Comparison of ENCODE assay signal across 13 cellular contexts in genomic region chr11:44593194-44593593, GRCh38. TPM values are rescaled to one million over a fixed set of nuclear protein-coding genes. Genes with fewer than 3 reads are reported as not detected.
DNase-seq lines count a peak whose midpoint lies in the region; ATAC-seq, FAIRE-seq and TF ChIP-seq lines count a peak whose summit lies in the region.
"Had no signal": no experiment of that assay in that cellular context is flagged by ENCODE, and none has a peak within 500 bp of the region (broad histone marks: within the 10 kb centered on the region; RNA-seq: fewer than 3 reads in every experiment).

No MANE protein-coding gene starts in this region.

- peak overlapping the region; percentile 69 for H3K27ac Mint-ChIP-seq in stimulated activated naive CD8-positive, alpha-beta T cell treated with anti-CD3 and anti-CD28 coated beads, Interleukin-15, Interleukin-2, amounts not matched to agents 100 ng/mL and 50 ng/mL, for 24 hours
- peak overlapping the region in 1 of 2 donors; percentile 87 for H3K27ac Mint-ChIP-seq in stimulated activated naive CD8-positive, alpha-beta T cell treated with anti-CD3 and anti-CD28 coated beads, Interleukin-15, amount 100 ng/mL, for 72 hours

- H4K20me1 ChIP-seq in PC-3 (ENCODE audit: low read length), result no peaks in the 10 kb centered on the region

- H3K4me3 ChIP-seq in esophagus squamous epithelium, result no peak overlapping the region
- H3K4me3 ChIP-seq in prostate gland, result no peak overlapping the region
- H3K4me3 ChIP-seq in PC-3 (ENCODE audit: low read length), result no peak overlapping the region

- peaks cover 15 to 84% (median 58%) of the 10 kb centered on the region in 3 donors for H3K4me1 ChIP-seq in esophagus squamous epithelium
- peaks cover 3% of the 10 kb centered on the region for H3K4me1 ChIP-seq in prostate gland (replicated peaks)
- no peaks in the 10 kb centered on the region for H3K4me1 ChIP-seq in PC-3 (ENCODE audit: insufficient read depth, low read length)
- H3K4me1 ChIP-seq: BE2C had no signal

- H3K36me3 ChIP-seq in esophagus squamous epithelium (peaks cover 0 to 78% (median 8%) of the 10 kb centered on the region in 3 donors), prostate gland (no peaks in the 10 kb centered on the region), PC-3 (ENCODE audit: low read depth, low read length) (no peaks in the 10 kb centered on the region)
- H3K36me3 ChIP-seq: BE2C had no signal

- DNase-seq in stimulated activated naive CD8-positive, alpha-beta T cell treated with anti-CD3 and anti-CD28 coated beads, Interleukin-15, amount 100 ng/mL, for 72 hours, result no peak
- DNase-seq in esophagus squamous epithelium (lab: John Stamatoyannopoulos, UW) (no peak), pons (ENCODE audit: low spot score) (peak; percentile 86), NCI-H1092 (lab: John Stamatoyannopoulos, UW) (no peak), prostate gland (ENCODE audit: low spot score) (no peak), HTR-8/SVneo (ENCODE audit: insufficient read length, low spot score) (no peak), PC-3 (no peak)
- DNase-seq: BE2C; NCI-H226; SIG-M5; stimulated activated CD4-positive, alpha-beta T cell treated with anti-CD3 and anti-CD28 coated beads, Interleukin-4, amount 100 ng/mL, for 1 hour had no signal

- WGBS in esophagus squamous epithelium, 2 donors, result 39 to 49% methylated on average over 3 to 7 of the region's 8 CpGs
- 58% methylated on average over 8 of the region's 8 CpGs for WGBS in prostate gland

- no peak overlapping the region for H3K4me3 Mint-ChIP-seq in stimulated activated naive CD8-positive, alpha-beta T cell treated with anti-CD3 and anti-CD28 coated beads, Interleukin-15, Interleukin-2, amounts not matched to agents 100 ng/mL and 50 ng/mL, for 24 hours
- H3K4me3 Mint-ChIP-seq in stimulated activated naive CD8-positive, alpha-beta T cell treated with anti-CD3 and anti-CD28 coated beads, Interleukin-15, amount 100 ng/mL, for 72 hours, result no peak overlapping the region

- H3K9me2 ChIP-seq in PC-3 (replicated peaks; ENCODE audit: low read length), result no peaks in the 10 kb centered on the region

- ATAC-seq in stimulated activated naive CD8-positive, alpha-beta T cell treated with anti-CD3 and anti-CD28 coated beads, Interleukin-15, amount 100 ng/mL, for 72 hours, result no peak
- ATAC-seq in PC-3, result no peak
- ATAC-seq: HepG2 had no signal

- H3K79me2 ChIP-seq in PC-3 (ENCODE audit: low read length), result no peaks in the 10 kb centered on the region

- H3K36me3 Mint-ChIP-seq in stimulated activated naive CD8-positive, alpha-beta T cell treated with anti-CD3 and anti-CD28 coated beads, Interleukin-15, Interleukin-2, amounts not matched to agents 100 ng/mL and 50 ng/mL, for 24 hours (ENCODE audit: low read depth), result peaks cover 78% of the 10 kb centered on the region

- intact Hi-C loops in esophagus squamous epithelium (cut with DNase I) (no loop called here), prostate gland (cut with DNase I) (loop anchor here (2.0 kb wide), 1 partner anchor 28 kb away; the partner anchor contains the start of gene CD82), PC-3 (cut with micrococcal nuclease) (no loop called here)

- no peaks in the 10 kb centered on the region for H3K27me3 Mint-ChIP-seq in stimulated activated naive CD8-positive, alpha-beta T cell treated with anti-CD3 and anti-CD28 coated beads, Interleukin-15, Interleukin-2, amounts not matched to agents 100 ng/mL and 50 ng/mL, for 24 hours
- H3K27me3 Mint-ChIP-seq in stimulated activated naive CD8-positive, alpha-beta T cell treated with anti-CD3 and anti-CD28 coated beads, Interleukin-15, amount 100 ng/mL, for 72 hours, result no peaks in the 10 kb centered on the region

- CTCF ChIA-PET in PC-3 (lab: Charles Lee), result no interaction called here

- TF ChIP-seq CTCF in esophagus squamous epithelium (IDR thresholded peaks at IDR 0.05) (no peak), prostate gland (IDR thresholded peaks at IDR 0.05) (no peak), PC-3 (conservative IDR thresholded peaks at IDR 0.05; ENCODE audit: low read depth, low read length) (no peak)

- H3K27me3 ChIP-seq in esophagus squamous epithelium (no peaks in the 10 kb centered on the region), prostate gland (replicated peaks; ENCODE audit: insufficient read depth) (no peaks in the 10 kb centered on the region), PC-3 (ENCODE audit: low read length) (no peaks in the 10 kb centered on the region)
- H3K27me3 ChIP-seq: BE2C had no signal

- no peaks in the 10 kb centered on the region for H3F3A ChIP-seq in PC-3 (ENCODE audit: low read length, unreplicated experiment)

- FAIRE-seq in HTR-8/SVneo (lab: Jason Lieb, UNC), result no peak
- FAIRE-seq: HepG2 had no signal

- no peaks in the 10 kb centered on the region for H3K9me3 Mint-ChIP-seq in stimulated activated naive CD8-positive, alpha-beta T cell treated with anti-CD3 and anti-CD28 coated beads, Interleukin-15, Interleukin-2, amounts not matched to agents 100 ng/mL and 50 ng/mL, for 24 hours
- no peaks in the 10 kb centered on the region for H3K9me3 Mint-ChIP-seq in stimulated activated naive CD8-positive, alpha-beta T cell treated with anti-CD3 and anti-CD28 coated beads, Interleukin-15, amount 100 ng/mL, for 72 hours

- peaks cover 79% of the 10 kb centered on the region for H3K4me1 Mint-ChIP-seq in stimulated activated naive CD8-positive, alpha-beta T cell treated with anti-CD3 and anti-CD28 coated beads, Interleukin-15, Interleukin-2, amounts not matched to agents 100 ng/mL and 50 ng/mL, for 24 hours (ENCODE audit: low read depth)
- H3K4me1 Mint-ChIP-seq in stimulated activated naive CD8-positive, alpha-beta T cell treated with anti-CD3 and anti-CD28 coated beads, Interleukin-15, amount 100 ng/mL, for 72 hours, result peaks cover 81% of the 10 kb centered on the region

- TF ChIP-seq POLR2A in esophagus squamous epithelium (IDR thresholded peaks at IDR 0.05) (no peak), prostate gland (IDR thresholded peaks at IDR 0.05) (no peak)

- no peak overlapping the region for H3K9ac ChIP-seq in PC-3 (ENCODE audit: low read length)

- BruUV-seq in PC-3 (replicated peaks; lab: Mats Ljungman, UMichigan), result no TSS peak

- H3K27ac ChIP-seq in esophagus squamous epithelium, result peak overlapping the region; percentile 43 to 76 (median 56)
- peak overlapping the region in 1 of 2 donors; percentile 54 for H3K27ac ChIP-seq in prostate gland
- H3K27ac ChIP-seq in PC-3 (ENCODE audit: low read length), result no peak overlapping the region

- no peaks in the 10 kb centered on the region for H3K9me3 ChIP-seq in esophagus squamous epithelium
- no peaks in the 10 kb centered on the region for H3K9me3 ChIP-seq in prostate gland
- no peaks in the 10 kb centered on the region for H3K9me3 ChIP-seq in PC-3 (ENCODE audit: low read length)
- H3K9me3 ChIP-seq: BE2C had no signal

- POLR2A ChIA-PET in PC-3 (lab: Charles Lee; ENCODE audit: unreplicated experiment), result no interaction called here

- H3K4me2 ChIP-seq in PC-3 (ENCODE audit: low read length), result no peak overlapping the region

- no peak overlapping the region for H2AFZ ChIP-seq in PC-3 (ENCODE audit: low read length)

RNA-seq across cellular contexts. Expression of gene CD82, which starts 27.7 kb away (rescaled TPM):
- total RNA-seq in esophagus squamous epithelium, result 100 to 1,000 TPM in 3 of 4 donors, 10 to 100 TPM in 1; 70.9 to 137 (median 108) TPM
- 10 to 100 TPM; 35.1 to 54.6 TPM for total RNA-seq in prostate gland
- 4.3 and 5.0 TPM in 2 replicates for total RNA-seq in PC-3 (2014; rRNA removed)
- total RNA-seq: HepG2 had no signal
